ENCODE assay signal across 9 cellular contexts in genomic region chr21:37006521-37007291, GRCh38. TPM values are rescaled to one million over a fixed set of nuclear protein-coding genes. Genes with fewer than 3 reads are reported as not detected.
DNase-seq lines count a peak whose midpoint lies in the region; ATAC-seq, FAIRE-seq and TF ChIP-seq lines count a peak whose summit lies in the region.
"Had no signal": no experiment of that assay in that cellular context is flagged by ENCODE, and none has a peak within 500 bp of the region (broad histone marks: within the 10 kb centered on the region; RNA-seq: fewer than 3 reads in every experiment).

A gene with protein sequence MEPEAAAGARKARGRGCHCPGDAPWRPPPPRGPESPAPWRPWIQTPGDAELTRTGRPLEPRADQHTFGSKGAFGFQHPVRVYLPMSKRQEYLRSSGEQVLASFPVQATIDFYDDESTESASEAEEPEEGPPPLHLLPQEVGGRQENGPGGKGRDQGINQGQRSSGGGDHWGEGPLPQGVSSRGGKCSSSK (plus strand): TSS chr21:37006702. CDS start chr21:37006773, 71 bp downstream.

- H3K9me3 ChIP-seq in upper lobe of right lung, result no peaks in the 10 kb centered on the region

- no peaks in the 10 kb centered on the region for H3K36me3 ChIP-seq in upper lobe of right lung

- TF ChIP-seq CTCF in cardiac fibroblast (IDR thresholded peaks at IDR 0.05; ENCODE audit: low read depth, low read length) (no peak), upper lobe of right lung (IDR thresholded peaks at IDR 0.05) (no peak)

- no peak for FAIRE-seq in GM12892 (lab: Jason Lieb, UNC)

- TF ChIP-seq POLR2A in GM12892 (IDR thresholded peaks at IDR 0.05; ENCODE audit: low read depth, low read length), result no peak

- peaks cover 20% of the 10 kb centered on the region for H3K27me3 ChIP-seq in upper lobe of right lung

- ATAC-seq in upper lobe of right lung (peak; percentile 4), HG03442 (IDR thresholded peaks at IDR 0.05; ENCODE audit: unreplicated experiment) (no peak)

- no peak within 1 kb of the TSS for H3K27ac ChIP-seq in upper lobe of right lung
- H3K27ac ChIP-seq: 22Rv1 had no signal

- H3K4me3 ChIP-seq in cardiac fibroblast (replicated peaks in 1 of 2; ENCODE audit: low read depth in 2 of 2, low read length in 2 of 2), result peak within 1 kb of the TSS; percentile 33 to 41
- H3K4me3 ChIP-seq in upper lobe of right lung, result peak within 1 kb of the TSS; percentile 46

- DNase-seq in DMS 273 (lab: John Stamatoyannopoulos, UW; ENCODE audit: unreplicated experiment) (peak; percentile 67), DMS 273 treated with DMSO at 0.1 percent for 48 hours (lab: John Stamatoyannopoulos, UW) (no peak), NCI-H69 (lab: John Stamatoyannopoulos, UW) (peak; percentile 78), cardiac fibroblast (ENCODE audit: low read depth in 2 of 2) (peak; percentile 16 to 22), lung microvascular endothelial cell (ENCODE audit: low read depth in 2 of 2) (peak; percentile 3 to 12), upper lobe of right lung (no peak), GM12892 (ENCODE audit: insufficient read length) (no peak)

- H3K4me1 ChIP-seq in upper lobe of right lung, result no peaks in the 10 kb centered on the region

- intact Hi-C loops in upper lobe of right lung (cut with DNase I), result no loop called here

RNA-seq across cellular contexts. Expression of the gene that starts here (rescaled TPM):
- not detected in 2 replicates for total RNA-seq in lung microvascular endothelial cell
- total RNA-seq in upper lobe of right lung, result not detected
- polyA plus RNA-seq in GM12892 (2012; ENCODE audit: missing spikeins), result not detected

Comparison
In these comparisons a context has a peak if more than half of its experiments do, and no peak if none do; other contexts are left out.
1. DNase-seq: peak in DMS 273 (single experiment), NCI-H69 (single experiment) and cardiac fibroblast (2 of 2); none in DMS 273 treated with DMSO at 0.1 percent for 48 hours (single experiment), upper lobe of right lung (single experiment) and GM12892 (single experiment).
2. Peak in DNase-seq in lung microvascular endothelial cell; RNA of the gene not detected or under 1 TPM.
3. Peak in ATAC-seq and H3K4me3 ChIP-seq in upper lobe of right lung; RNA of the gene not detected or under 1 TPM.